In the genomic region with DNA sequence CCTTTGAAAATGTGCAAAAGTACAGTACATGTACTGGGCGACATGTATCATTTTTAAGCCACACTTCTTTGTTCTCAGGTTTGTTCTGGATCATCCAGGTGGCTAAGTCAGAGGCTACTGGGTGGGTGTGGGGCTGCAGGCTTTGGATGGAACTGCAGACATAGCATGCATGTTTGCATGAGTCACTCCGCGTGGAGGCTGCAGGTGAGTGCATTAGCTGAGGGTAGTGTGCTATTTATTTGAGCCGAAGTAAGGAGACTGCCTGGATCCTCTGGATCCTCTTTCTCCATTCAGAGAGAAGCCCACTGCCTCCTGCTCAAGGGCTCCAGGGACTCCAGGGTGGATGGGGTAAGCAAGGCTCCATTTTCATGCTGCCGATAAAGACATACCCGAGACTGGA, we compare ENCODE assay signal across 19 cellular contexts. TPM values are rescaled to one million over a fixed set of nuclear protein-coding genes. Genes with fewer than 3 reads are reported as not detected.
"Had no signal": no experiment of that assay in that cellular context is flagged by ENCODE, and none has a peak within 500 bp of the region (broad histone marks: within the 10 kb centered on the region; RNA-seq: fewer than 3 reads in every experiment).

No MANE protein-coding gene starts in this region.

- H3K9me3 ChIP-seq: neutrophil had no signal

- H3K27ac ChIP-seq: breast epithelium, gastroesophageal sphincter, neutrophil, right atrium auricular region, tibial nerve had no signal

- H3K4me1 ChIP-seq: breast epithelium, right atrium auricular region, tibial nerve had no signal

- H3K4me3 Mint-ChIP-seq: activated CD4-positive, alpha-beta T cell treated with anti-CD3 and anti-CD28 coated beads, Interleukin-2, amount 10 ng/mL, durations not matched to agents 24 days and 14 days; activated naive CD8-positive, alpha-beta T cell treated with anti-CD3 and anti-CD28 coated beads, Interleukin-2, amount 10 ng/mL, durations not matched to agents 7 days and 5 days; activated T-cell treated with anti-CD3 and anti-CD28 coated beads, Interleukin-2, amount 50 U/mL, for 4 hours; naive thymus-derived CD8-positive, alpha-beta T cell; stimulated activated memory B cell treated with anti-CD40 and anti-IgM and Interleukin-4, amounts not matched to agents 10 μg/mL and 1 μg/mL and 100 μg/mL, for 72 hours; T-cell had no signal

- H3K27me3 Mint-ChIP-seq: activated CD4-positive, alpha-beta T cell treated with anti-CD3 and anti-CD28 coated beads, Interleukin-2, amount 10 ng/mL, durations not matched to agents 24 days and 14 days; stimulated activated memory B cell treated with anti-CD40 and anti-IgM and Interleukin-4, amounts not matched to agents 10 μg/mL and 1 μg/mL and 100 μg/mL, for 72 hours had no signal

- H3K27ac Mint-ChIP-seq: activated CD4-positive, alpha-beta T cell treated with anti-CD3 and anti-CD28 coated beads, Interleukin-2, amount 10 ng/mL, durations not matched to agents 24 days and 14 days; activated naive CD8-positive, alpha-beta T cell treated with anti-CD3 and anti-CD28 coated beads, Interleukin-2, amount 10 ng/mL, durations not matched to agents 7 days and 5 days; stimulated activated memory B cell treated with anti-CD40 and anti-IgM and Interleukin-4, amounts not matched to agents 10 μg/mL and 1 μg/mL and 100 μg/mL, for 72 hours; T-cell had no signal

- H3K36me3 Mint-ChIP-seq: stimulated activated memory B cell treated with anti-CD40 and anti-IgM and Interleukin-4, amounts not matched to agents 10 μg/mL and 1 μg/mL and 100 μg/mL, for 72 hours had no signal

- H3K36me3 ChIP-seq: breast epithelium, gastroesophageal sphincter, neutrophil, right atrium auricular region, tibial nerve had no signal

- ATAC-seq: activated T-cell treated with anti-CD3 and anti-CD28 coated beads, Interleukin-2, amount 50 U/mL, for 4 hours; gastroesophageal sphincter; naive thymus-derived CD8-positive, alpha-beta T cell; stimulated activated memory B cell treated with anti-CD40 and anti-IgM and Interleukin-4, amounts not matched to agents 10 μg/mL and 1 μg/mL and 100 μg/mL, for 72 hours; T-cell had no signal

- DNase-seq: activated CD4-positive, alpha-beta T cell treated with anti-CD3 and anti-CD28 coated beads, Interleukin-2, amount 10 ng/mL, durations not matched to agents 24 days and 14 days; activated gamma-delta T cell treated with Interleukin-2 at 50 U/mL for 16 hours; activated T-cell treated with anti-CD3 and anti-CD28 coated beads, Interleukin-2, amount 50 U/mL, for 4 hours; aorta; kidney glomerular epithelial cell; naive thymus-derived CD8-positive, alpha-beta T cell; posterior cingulate gyrus; small intestine; T-cell had no signal

- FAIRE-seq: endothelial cell of umbilical vein, small intestine had no signal

- H3K4me3 ChIP-seq: breast epithelium, gastroesophageal sphincter, right atrium auricular region, tibial nerve had no signal

- H3K27me3 ChIP-seq: breast epithelium, gastroesophageal sphincter, right atrium auricular region, tibial nerve had no signal

RNA-seq across cellular contexts. Expression of gene NEURL3, which starts 9.4 kb away (rescaled TPM):
- total RNA-seq: endothelial cell of umbilical vein, fibroblast of lung, gastroesophageal sphincter, right atrium auricular region, SK-MEL-5 had no signal
- polyA plus RNA-seq: endothelial cell of umbilical vein, fibroblast of lung had no signal
